Comparison of ENCODE assay signal across 1 cellular context in genomic region chrX:48938721-48939416, GRCh38.
TF ChIP-seq lines count a peak whose summit lies in the region.

No MANE protein-coding gene starts in this region.

TF ChIP-seq in K562, 482 proteins besides CTCF, POLR2A, EP300 and RAD21:
- TF ChIP-seq DNMT1 (IDR thresholded peaks at IDR 0.05) (no peak), ZNF232 (CRISPR knock-in tag; IDR thresholded peaks at IDR 0.05) (no peak), SOX6 (IDR thresholded peaks at IDR 0.05) (no peak), MAFG (tag; conservative IDR thresholded peaks at IDR 0.05) (0 out of 2 replicates have a peak, but pooled peaks have one; percentile 17), ZNF280B (CRISPR knock-in tag; IDR thresholded peaks at IDR 0.05) (no peak), E2F6 (IDR thresholded peaks at IDR 0.05; ENCODE audit: borderline replicate concordance in 1 of 2, extremely low read depth in 1 of 2, insufficient read depth in 1 of 2, insufficient read length in 1 of 2, low read depth in 1 of 2, low read length in 1 of 2, poor library complexity in 1 of 2, severe bottlenecking in 1 of 2) (no peak), ZNF316 (IDR thresholded peaks at IDR 0.05) (peak; percentile 49; the same call in 1 of the 2 replicates), C11orf30 (IDR thresholded peaks at IDR 0.05; ENCODE audit: low read depth) (peak; percentile 28; the same call in 1 of the 2 replicates)
TF ChIP-seq in K562: peak in this region for 3.
